In genomic region chr10:86757110-86757790, GRCh38 we compare ENCODE assay signal across 8 cellular contexts. TPM values are rescaled to one million over a fixed set of nuclear protein-coding genes. Genes with fewer than 3 reads are reported as not detected.
DNase-seq lines count a peak whose midpoint lies in the region; ATAC-seq and TF ChIP-seq lines count a peak whose summit lies in the region.

No MANE protein-coding gene starts in this region.

- TF ChIP-seq CTCF in CD4-positive, alpha-beta T cell (IDR thresholded peaks at IDR 0.05), result no peak
- TF ChIP-seq CTCF in PC-9 (conservative IDR thresholded peaks at IDR 0.05), result peak; percentile 23; the same call in 1 of the 2 replicates
- peak in 2 of 3 experiments; percentile 16 to 21 for TF ChIP-seq CTCF in ascending aorta (IDR thresholded peaks at IDR 0.05)

- H3K4me3 Mint-ChIP-seq in CD4-positive, alpha-beta T cell, result peak overlapping the region; percentile 95

- no peak for ATAC-seq in CD4-positive, alpha-beta T cell (ENCODE audit: poor library complexity)
- ATAC-seq in HG03439 (IDR thresholded peaks at IDR 0.05; ENCODE audit: unreplicated experiment) (no peak), HG02759 (IDR thresholded peaks at IDR 0.05; ENCODE audit: unreplicated experiment) (no peak)

- peak in 5 of 10 experiments; percentile 1 to 36 (median 5) for DNase-seq in CD4-positive, alpha-beta T cell
- DNase-seq in HCEC 1CT (peak; percentile 78), PC-9 (peak; percentile 17 to 47), ascending aorta (ENCODE audit: low spot score in 2 of 2) (peak in 1 of 2 donors; percentile 73)

- H3K27ac Mint-ChIP-seq in CD4-positive, alpha-beta T cell, result peak overlapping the region; percentile 62

- intact Hi-C loops in CD4-positive, alpha-beta T cell (cut with DNase I, micrococcal nuclease), result loop anchor here (2.0 to 5.0 kb wide), 4 partner anchors 45 to 338 kb away; partner anchors contain the start of genes GLUD1 (in 1 of the 2), SHLD2 (in 1 of the 2) and WAPL (in 1 of the 2)
- intact Hi-C loops in PC-9 (cut with micrococcal nuclease; ENCODE audit: unreplicated experiment), result loop anchor here (2.0 to 5.0 kb wide), 3 partner anchors 35 to 336 kb away; no protein-coding TSS in a partner anchor
- intact Hi-C loops in ascending aorta (cut with DNase I), result loop anchor here (1.0 to 5.0 kb wide), 7 partner anchors 24 to 338 kb away; partner anchors contain the start of genes ADIRF, GLUD1 and SHLD2

- H3K4me1 ChIP-seq in PC-9 (replicated peaks; ENCODE audit: insufficient read depth) (peaks cover 26% of the 10 kb centered on the region), ascending aorta (peaks cover 5 to 28% of the 10 kb centered on the region in 2 donors), iPS-15b (ENCODE audit: control insufficient read depth, insufficient read depth, low read length) (peaks cover 21% of the 10 kb centered on the region), skeletal muscle satellite cell (ENCODE audit: control insufficient read depth, insufficient read depth, low read length) (peaks cover 23% of the 10 kb centered on the region)

- H3K79me2 ChIP-seq in PC-9 (ENCODE audit: low read depth), result peaks cover 66% of the 10 kb centered on the region

- H3K9me3 Mint-ChIP-seq in CD4-positive, alpha-beta T cell, result no peaks in the 10 kb centered on the region

- H3K9ac ChIP-seq in iPS-15b (ENCODE audit: low read depth, low read length) (peak overlapping the region; percentile 90), skeletal muscle satellite cell (ENCODE audit: low read depth, low read length) (peak overlapping the region; percentile 92)

- H3K4me2 ChIP-seq in PC-9 (peak overlapping the region; percentile 83), skeletal muscle satellite cell (ENCODE audit: low read length) (peak overlapping the region; percentile 87)

- peak overlapping the region; percentile 82 for H2AFZ ChIP-seq in PC-9

- no peak overlapping the region for H3K27ac ChIP-seq in CD4-positive, alpha-beta T cell (ENCODE audit: low read depth, low read length)
- H3K27ac ChIP-seq in PC-9 (peak overlapping the region; percentile 70), ascending aorta (peak overlapping the region; percentile 100)

- CTCF ChIA-PET in CD4-positive, alpha-beta T cell (lab: Charles Lee), result interaction anchor here (0.6 kb wide), 1 partner anchor 170 kb away, joined by 3 read pairs; no protein-coding TSS in a partner anchor
- CTCF ChIA-PET in PC-9 (lab: Charles Lee), result interaction anchor here (0.5 kb wide), 1 partner anchor 391 kb away, joined by 10 read pairs; no protein-coding TSS in a partner anchor

- peaks cover 7% of the 10 kb centered on the region; the same call in 1 of the 2 replicates for H3F3A ChIP-seq in PC-9 (ENCODE audit: insufficient read depth, low read depth)

- peaks cover 43% of the 10 kb centered on the region for H3K27me3 Mint-ChIP-seq in CD4-positive, alpha-beta T cell

- no peaks in the 10 kb centered on the region for H3K9me2 ChIP-seq in PC-9 (ENCODE audit: insufficient read depth)

- H3K36me3 Mint-ChIP-seq in CD4-positive, alpha-beta T cell (ENCODE audit: low read depth), result peaks cover 11% of the 10 kb centered on the region

- no TSS peak for BruUV-seq in PC-9 (replicated peaks; lab: Mats Ljungman, UMichigan)

- peak overlapping the region; percentile 78 for H3K4me3 ChIP-seq in PC-9
- H3K4me3 ChIP-seq in ascending aorta, result peak overlapping the region; percentile 82 to 96
- peak overlapping the region; percentile 88 for H3K4me3 ChIP-seq in iPS-15b (ENCODE audit: low read depth, low read length)
- peak overlapping the region; percentile 94 for H3K4me3 ChIP-seq in skeletal muscle satellite cell (ENCODE audit: low read length)

- H3K36me3 ChIP-seq in PC-9 (ENCODE audit: low read depth) (no peaks in the 10 kb centered on the region), ascending aorta (no peaks in the 10 kb centered on the region), iPS-15b (ENCODE audit: control insufficient read depth, insufficient read depth, low read length) (no peaks in the 10 kb centered on the region), skeletal muscle satellite cell (ENCODE audit: insufficient read depth, low read length) (no peaks in the 10 kb centered on the region)

- H4K20me1 ChIP-seq in PC-9 (ENCODE audit: insufficient read depth), result no peaks in the 10 kb centered on the region

- no peaks in the 10 kb centered on the region for H3K27me3 ChIP-seq in CD4-positive, alpha-beta T cell (ENCODE audit: control insufficient read depth, insufficient read depth, low read length)
- H3K27me3 ChIP-seq in PC-9 (ENCODE audit: insufficient read depth, low read depth) (no peaks in the 10 kb centered on the region), ascending aorta (no peaks in the 10 kb centered on the region), iPS-15b (ENCODE audit: control insufficient read depth, insufficient read depth, low read length) (no peaks in the 10 kb centered on the region), skeletal muscle satellite cell (ENCODE audit: control insufficient read depth, insufficient read depth, low read length) (no peaks in the 10 kb centered on the region)

- H3K4me1 Mint-ChIP-seq in CD4-positive, alpha-beta T cell (ENCODE audit: low read depth), result peaks cover 37% of the 10 kb centered on the region

- POLR2A ChIA-PET in CD4-positive, alpha-beta T cell (lab: Charles Lee), result interaction anchor here (3.2 kb wide), 1 partner anchor 46 kb away, joined by 29 read pairs; no protein-coding TSS in a partner anchor
- POLR2A ChIA-PET in PC-9 (lab: Charles Lee; ENCODE audit: unreplicated experiment), result interaction anchor here (0.6 kb wide), 3 partner anchors 10 to 286 kb away, joined by 4 to 9 read pairs (median 6); no protein-coding TSS in a partner anchor

- H3K9me3 ChIP-seq in CD4-positive, alpha-beta T cell (ENCODE audit: control insufficient read depth, low read length), result no peaks in the 10 kb centered on the region
- H3K9me3 ChIP-seq in PC-9 (ENCODE audit: insufficient read depth, low read depth) (no peaks in the 10 kb centered on the region), ascending aorta (no peaks in the 10 kb centered on the region), iPS-15b (ENCODE audit: control insufficient read depth, insufficient read depth, low read length) (no peaks in the 10 kb centered on the region), skeletal muscle satellite cell (replicated peaks; ENCODE audit: low read length) (no peaks in the 10 kb centered on the region)

RNA-seq across cellular contexts. Expression of gene BMPR1A, which starts 0.8 kb away (rescaled TPM):
- total RNA-seq in CD4-positive, alpha-beta T cell, result 1 to 10 TPM; 1.9 to 2.6 TPM
- total RNA-seq in PC-9 (2021) (20.9 and 24.3 TPM in 2 replicates), ascending aorta (12.9 TPM)
- 29.5 and 29.7 TPM in 2 replicates for total RNA-seq in skeletal muscle satellite cell (2012; rRNA removed)
